ENCODE assay signal across 8 cellular contexts in genomic region chr1:91885716-91886506, GRCh38. TPM values are rescaled to one million over a fixed set of nuclear protein-coding genes. Genes with fewer than 3 reads are reported as not detected.
DNase-seq lines count a peak whose midpoint lies in the region; ATAC-seq, FAIRE-seq and TF ChIP-seq lines count a peak whose summit lies in the region.

TSS of gene TGFBR3 (minus strand) at chr1:91886151. CDS start at chr1:91861531, 24,620 bp downstream.

- peaks cover 12% of the 10 kb centered on the region for H3K27me3 Mint-ChIP-seq in neural progenitor cell (ENCODE audit: insufficient read depth, low read depth)

- peak within 1 kb of the TSS; percentile 96 for H2AFZ ChIP-seq in neural progenitor cell (replicated peaks)

- peak within 1 kb of the TSS; percentile 95 for H3K4me3 Mint-ChIP-seq in neural progenitor cell

- H3F3A ChIP-seq in neural progenitor cell (ENCODE audit: low read depth) = peaks cover 13% of the 10 kb centered on the region

- DNase-seq in D721Med (ENCODE audit: insufficient read length, low spot score) (peak; percentile 64), HuH-7.5 (ENCODE audit: low spot score) (peak; percentile 73), RWPE2 (ENCODE audit: low spot score) (peak; percentile 73), foreskin fibroblast (peak; percentile 96 to 99), neural progenitor cell (ENCODE audit: low spot score) (peak; percentile 90)
- DNase-seq in activated gamma-delta T cell treated with anti-CD3 and anti-CD28 coated beads, Interleukin-2, amount 50 U/mL, for 16 hours (ENCODE audit: low read depth) = peak; percentile 63

- H3K27me3 ChIP-seq in RWPE2 (ENCODE audit: insufficient read depth, poor library complexity, severe bottlenecking) (no peaks in the 10 kb centered on the region), neural progenitor cell (peaks cover 40% of the 10 kb centered on the region), stomach smooth muscle (ENCODE audit: control insufficient read depth in 1 of 2, insufficient read depth in 2 of 2, low read length in 2 of 2) (no peaks in the 10 kb centered on the region)

- no peaks in the 10 kb centered on the region for H3K9me3 Mint-ChIP-seq in neural progenitor cell

- H3K9ac ChIP-seq in neural progenitor cell (no peak within 1 kb of the TSS), stomach smooth muscle (ENCODE audit: low read length in 2 of 2) (peak within 1 kb of the TSS; percentile 78 to 90)

- H3K27ac Mint-ChIP-seq in neural progenitor cell = peak within 1 kb of the TSS; percentile 68

- peaks cover 9% of the 10 kb centered on the region for H4K20me1 ChIP-seq in neural progenitor cell (ENCODE audit: low read depth)

- H3K4me2 ChIP-seq in neural progenitor cell = peak within 1 kb of the TSS; percentile 97

- H3K4me3 ChIP-seq in RWPE2 (ENCODE audit: severe bottlenecking) (peak within 1 kb of the TSS; percentile 73), foreskin fibroblast (ENCODE audit: low read depth in 1 of 2, low read length in 2 of 2) (peak within 1 kb of the TSS; percentile 99), neural progenitor cell (peak within 1 kb of the TSS; percentile 84), stomach smooth muscle (ENCODE audit: low read length in 2 of 2) (peak within 1 kb of the TSS; percentile 88 to 95)

- FAIRE-seq in D721Med (lab: Jason Lieb, UNC) = no peak

- H3K27ac ChIP-seq in RWPE2 (ENCODE audit: poor library complexity, severe bottlenecking) (peak within 1 kb of the TSS; percentile 37), neural progenitor cell (no peak within 1 kb of the TSS), stomach smooth muscle (ENCODE audit: low read length) (peak within 1 kb of the TSS; percentile 94)

- peaks cover 31% of the 10 kb centered on the region for H3K4me1 Mint-ChIP-seq in neural progenitor cell

- ATAC-seq in GM21515 (IDR thresholded peaks at IDR 0.05; ENCODE audit: unreplicated experiment) (peak; percentile 66), RWPE2 (ENCODE audit: low read depth) (peak; percentile 79)

- peaks cover 9% of the 10 kb centered on the region for H3K79me2 ChIP-seq in neural progenitor cell (ENCODE audit: low read depth)

- TF ChIP-seq CTCF in D721Med (IDR thresholded peaks at IDR 0.05; ENCODE audit: insufficient read depth, missing control alignments) (peak; percentile 13), RWPE2 (IDR thresholded peaks at IDR 0.05; ENCODE audit: poor library complexity, severe bottlenecking) (peak; percentile 46), foreskin fibroblast (IDR thresholded peaks at IDR 0.05; ENCODE audit: low read depth, low read length) (peak; percentile 58), neural progenitor cell (IDR thresholded peaks at IDR 0.05) (peak; percentile 29)

- H3K36me3 ChIP-seq in RWPE2 (ENCODE audit: low read depth) (no peaks in the 10 kb centered on the region), neural progenitor cell (no peaks in the 10 kb centered on the region), stomach smooth muscle (ENCODE audit: control insufficient read depth in 2 of 2, insufficient read depth in 2 of 2, low read length in 2 of 2) (no peaks in the 10 kb centered on the region)

- H3K4me1 ChIP-seq in RWPE2 (ENCODE audit: insufficient read depth, poor library complexity, severe bottlenecking) (peaks cover 8% of the 10 kb centered on the region), neural progenitor cell (peaks cover 13% of the 10 kb centered on the region), stomach smooth muscle (ENCODE audit: control insufficient read depth, insufficient read depth, low read length) (peaks cover 17% of the 10 kb centered on the region)

- no peaks in the 10 kb centered on the region for H3K36me3 Mint-ChIP-seq in neural progenitor cell

- H3K9me3 ChIP-seq in RWPE2 (ENCODE audit: severe bottlenecking) = no peaks in the 10 kb centered on the region
- no peaks in the 10 kb centered on the region for H3K9me3 ChIP-seq in neural progenitor cell (ENCODE audit: low read depth)
- H3K9me3 ChIP-seq in stomach smooth muscle (ENCODE audit: control insufficient read depth in 2 of 2, low read length in 2 of 2) = no peaks in the 10 kb centered on the region

RNA-seq across cellular contexts. Expression of gene TGFBR3, which starts in this region (rescaled TPM):
- total RNA-seq in neural progenitor cell (ENCODE audit: low replicate concordance) = 9.0 and 11.8 TPM in 2 replicates
